23 cellular contexts compared by ENCODE assay signal in genomic region chr11:92386577-92386976, GRCh38.
DNase-seq lines count a peak whose midpoint lies in the region; ATAC-seq, FAIRE-seq and TF ChIP-seq lines count a peak whose summit lies in the region.
"Had no signal": no experiment of that assay in that cellular context is flagged by ENCODE, and none has a peak within 500 bp of the region (broad histone marks: within the 10 kb centered on the region; RNA-seq: fewer than 3 reads in every experiment).

No MANE protein-coding gene starts in this region.

- H3K23ac ChIP-seq in mesenchymal stem cell (ENCODE audit: low read length in 2 of 2), result no peak overlapping the region

- H3K79me1 ChIP-seq in mesenchymal stem cell (replicated peaks; ENCODE audit: low read length, poor library complexity, severe bottlenecking), result no peaks in the 10 kb centered on the region

- H2BK5ac ChIP-seq in mesenchymal stem cell (ENCODE audit: low read depth, low read length, poor library complexity, severe bottlenecking), result no peak overlapping the region

- DNase-seq in GM23338 (ENCODE audit: low spot score), result no peak
- DNase-seq in astrocyte (ENCODE audit: low read depth), result no peak
- DNase-seq in mesenchymal stem cell, result no peak
- DNase-seq in neural crest cell (ENCODE audit: low read depth, low spot score), result no peak
- no peak for DNase-seq in activated CD4-positive, CD25-positive, alpha-beta regulatory T cell treated with anti-CD3 and anti-CD28 coated beads, Interleukin-2, amount 50 U/mL, for 72 hours
- no peak for DNase-seq in NCI-H748 treated with DMSO at 0.1 percent for 48 hours (lab: John Stamatoyannopoulos, UW)
- no peak for DNase-seq in smooth muscle cell (lab: John Stamatoyannopoulos, UW; ENCODE audit: unreplicated experiment)
- DNase-seq: AML-193; Caco-2; Calu3; CD4-positive, alpha-beta T cell; CD8-positive, alpha-beta T cell; DMS79 treated with DMSO at 0.1 percent for 48 hours; GF-D8 had no signal

- no peak for FAIRE-seq in astrocyte (lab: Jason Lieb, UNC)
- FAIRE-seq: A549, D721Med, G401.6, GM12891, GM19239 had no signal

- peak overlapping the region; percentile 13 for H2AK5ac ChIP-seq in mesenchymal stem cell (ENCODE audit: low read length, severe bottlenecking)

- H3K4me2 ChIP-seq in GM23338, result no peak overlapping the region
- no peak overlapping the region for H3K4me2 ChIP-seq in astrocyte (ENCODE audit: low read length)
- H3K4me2 ChIP-seq in mesenchymal stem cell (ENCODE audit: low read length, poor library complexity, severe bottlenecking), result no peak overlapping the region
- no peak overlapping the region for H3K4me2 ChIP-seq in smooth muscle cell
- H3K4me2 ChIP-seq: A549; BLaER1 treated with 17β-estradiol and CSF1 and Interleukin-3, amounts not matched to agents 10 nM and 100 nM had no signal

- H3K4me1 Mint-ChIP-seq in GM23338, result peaks cover 66% of the 10 kb centered on the region
- peaks cover 45% of the 10 kb centered on the region for H3K4me1 Mint-ChIP-seq in astrocyte (ENCODE audit: low read depth, unreplicated experiment)
- H3K4me1 Mint-ChIP-seq in neural crest cell, result peaks cover 35% of the 10 kb centered on the region
- H3K4me1 Mint-ChIP-seq: B cell had no signal

- no peak overlapping the region for H4K91ac ChIP-seq in mesenchymal stem cell (ENCODE audit: low read length)

- H3K9me2 ChIP-seq in GM23338 (ENCODE audit: insufficient read depth), result no peaks in the 10 kb centered on the region; the same call in 1 of the 2 replicates

- H3K27ac Mint-ChIP-seq in GM23338 (peak overlapping the region; percentile 9; the same call in 1 of the 2 replicates), astrocyte (ENCODE audit: unreplicated experiment) (peak overlapping the region; percentile 69), neural crest cell (ENCODE audit: unreplicated experiment) (peak overlapping the region; percentile 44)
- H3K27ac Mint-ChIP-seq: B cell; CD4-positive, alpha-beta T cell; CD8-positive, alpha-beta T cell had no signal

- H2BK15ac ChIP-seq in mesenchymal stem cell (ENCODE audit: low read depth, poor library complexity, severe bottlenecking), result no peak overlapping the region

- ATAC-seq in GM23338, result no peak
- ATAC-seq: A549; CD8-positive, alpha-beta T cell had no signal

- WGBS in mesenchymal stem cell, result 81% methylated on average over 3 of the region's 5 CpGs
- 73% methylated on average over 5 of the region's 5 CpGs for WGBS in smooth muscle cell (ENCODE audit: low lambda C conversion rate)

- H3K36me3 ChIP-seq in GM23338 (ENCODE audit: insufficient read depth) (no peaks in the 10 kb centered on the region), astrocyte (ENCODE audit: insufficient read depth, low read length) (no peaks in the 10 kb centered on the region), mesenchymal stem cell (ENCODE audit: control insufficient read depth in 1 of 2, insufficient read depth in 2 of 2, low read depth in 1 of 2, low read length in 2 of 2) (no peaks in the 10 kb centered on the region), smooth muscle cell (ENCODE audit: low read depth) (no peaks in the 10 kb centered on the region)
- H3K36me3 ChIP-seq: BLaER1 treated with 17β-estradiol and CSF1 and Interleukin-3, amounts not matched to agents 10 nM and 100 nM had no signal

- H3K4me3 Mint-ChIP-seq in GM23338 (no peak overlapping the region), astrocyte (ENCODE audit: unreplicated experiment) (no peak overlapping the region), neural crest cell (no peak overlapping the region)
- H3K4me3 Mint-ChIP-seq: B cell; CD4-positive, alpha-beta T cell; CD8-positive, alpha-beta T cell had no signal

- H3K9me3 Mint-ChIP-seq in GM23338, result no peaks in the 10 kb centered on the region
- no peaks in the 10 kb centered on the region for H3K9me3 Mint-ChIP-seq in astrocyte (ENCODE audit: unreplicated experiment)
- H3K9me3 Mint-ChIP-seq in neural crest cell, result no peaks in the 10 kb centered on the region
- H3K9me3 Mint-ChIP-seq: CD4-positive, alpha-beta T cell had no signal

- H3K36me3 Mint-ChIP-seq in GM23338 (ENCODE audit: low read depth) (no peaks in the 10 kb centered on the region; the same call in 1 of the 3 replicates), astrocyte (ENCODE audit: low read depth, unreplicated experiment) (no peaks in the 10 kb centered on the region), neural crest cell (ENCODE audit: low read depth) (no peaks in the 10 kb centered on the region)
- H3K36me3 Mint-ChIP-seq: CD8-positive, alpha-beta T cell had no signal

- TF ChIP-seq CTCF in GM23338 (conservative IDR thresholded peaks at IDR 0.05; ENCODE audit: low read depth in 2 of 2) (no peak), astrocyte (IDR thresholded peaks at IDR 0.05; ENCODE audit: insufficient read depth, low read depth, low read length) (no peak), neural crest cell (conservative IDR thresholded peaks at IDR 0.05) (no peak), smooth muscle cell (IDR thresholded peaks at IDR 0.05; ENCODE audit: borderline replicate concordance, insufficient read depth, poor library complexity, severe bottlenecking) (no peak)

- no peak overlapping the region for H4K8ac ChIP-seq in mesenchymal stem cell (ENCODE audit: low read length)

- peaks cover 31% of the 10 kb centered on the region for H3K4me1 ChIP-seq in GM23338 (ENCODE audit: insufficient read depth)
- H3K4me1 ChIP-seq in astrocyte (ENCODE audit: insufficient read depth, low read length), result peaks cover 21% of the 10 kb centered on the region
- peaks cover 3% of the 10 kb centered on the region for H3K4me1 ChIP-seq in mesenchymal stem cell (ENCODE audit: control insufficient read depth, insufficient read depth, low read depth, low read length)
- H3K4me1 ChIP-seq in smooth muscle cell (ENCODE audit: low read depth), result peaks cover 10% of the 10 kb centered on the region

- H3K27ac ChIP-seq in GM23338 (ENCODE audit: low read depth), result no peak overlapping the region
- H3K27ac ChIP-seq in astrocyte (ENCODE audit: low read depth, low read length), result no peak overlapping the region
- H3K27ac ChIP-seq in mesenchymal stem cell (ENCODE audit: low read length, poor library complexity, severe bottlenecking), result no peak overlapping the region
- no peak overlapping the region for H3K27ac ChIP-seq in smooth muscle cell (ENCODE audit: low read depth)
- H3K27ac ChIP-seq: 22Rv1; A549; BLaER1 treated with 17β-estradiol and CSF1 and Interleukin-3, amounts not matched to agents 10 nM and 100 nM; C4-2B had no signal

- H3K27me3 ChIP-seq in GM23338 (ENCODE audit: insufficient read depth) (no peaks in the 10 kb centered on the region), astrocyte (ENCODE audit: insufficient read depth, low read length) (no peaks in the 10 kb centered on the region), mesenchymal stem cell (ENCODE audit: control insufficient read depth in 1 of 2, insufficient read depth in 1 of 2, low read length in 2 of 2) (peaks cover 0 to 6% of the 10 kb centered on the region in 2 experiments), smooth muscle cell (ENCODE audit: low read depth) (no peaks in the 10 kb centered on the region)
- H3K27me3 ChIP-seq: BLaER1 treated with 17β-estradiol and CSF1 and Interleukin-3, amounts not matched to agents 10 nM and 100 nM had no signal

- H3K27me3 Mint-ChIP-seq in GM23338 (ENCODE audit: insufficient read depth, low read depth, poor library complexity) (peaks cover 8% of the 10 kb centered on the region), astrocyte (ENCODE audit: low read depth, unreplicated experiment) (no peaks in the 10 kb centered on the region), neural crest cell (ENCODE audit: low read depth) (no peaks in the 10 kb centered on the region)
- H3K27me3 Mint-ChIP-seq: B cell; CD4-positive, alpha-beta T cell had no signal

- no peaks in the 10 kb centered on the region for H3F3A ChIP-seq in GM23338 (replicated peaks; ENCODE audit: low read depth)
- H3F3A ChIP-seq in smooth muscle cell (ENCODE audit: low read depth), result no peaks in the 10 kb centered on the region

- no peak overlapping the region for H2BK12ac ChIP-seq in mesenchymal stem cell (ENCODE audit: low read length in 2 of 2)

- H3K79me2 ChIP-seq in GM23338 (replicated peaks; ENCODE audit: insufficient read depth), result peaks cover 99% of the 10 kb centered on the region
- no peaks in the 10 kb centered on the region for H3K79me2 ChIP-seq in astrocyte (ENCODE audit: insufficient read depth, low read length)
- no peaks in the 10 kb centered on the region for H3K79me2 ChIP-seq in smooth muscle cell (ENCODE audit: low read depth)

- H3K14ac ChIP-seq in mesenchymal stem cell (ENCODE audit: low read length in 2 of 2), result no peak overlapping the region

- H3K4me3 ChIP-seq in GM23338 (no peak overlapping the region), astrocyte (ENCODE audit: insufficient read depth, low read depth, low read length) (no peak overlapping the region), mesenchymal stem cell (ENCODE audit: insufficient read depth in 1 of 2, low read depth in 1 of 2, low read length in 2 of 2) (no peak overlapping the region), smooth muscle cell (no peak overlapping the region)
- H3K4me3 ChIP-seq: A549; BLaER1 treated with 17β-estradiol and CSF1 and Interleukin-3, amounts not matched to agents 10 nM and 100 nM had no signal

- H3K9ac ChIP-seq in astrocyte (ENCODE audit: low read length) (no peak overlapping the region), mesenchymal stem cell (ENCODE audit: low read length) (no peak overlapping the region), smooth muscle cell (ENCODE audit: low read depth) (no peak overlapping the region)
- H3K9ac ChIP-seq: BLaER1 treated with 17β-estradiol and CSF1 and Interleukin-3, amounts not matched to agents 10 nM and 100 nM had no signal

- no peak overlapping the region for H3K18ac ChIP-seq in mesenchymal stem cell (ENCODE audit: low read depth in 1 of 2, low read length in 2 of 2)

- no peaks in the 10 kb centered on the region for H3K9me3 ChIP-seq in astrocyte (ENCODE audit: insufficient read depth, low read depth, low read length)
- no peaks in the 10 kb centered on the region for H3K9me3 ChIP-seq in mesenchymal stem cell (ENCODE audit: control insufficient read depth, low read length)
- no peaks in the 10 kb centered on the region for H3K9me3 ChIP-seq in smooth muscle cell (replicated peaks; ENCODE audit: low read depth)
- H3K9me3 ChIP-seq: A549; BLaER1 treated with 17β-estradiol and CSF1 and Interleukin-3, amounts not matched to agents 10 nM and 100 nM; Caco-2 had no signal

- H3K4ac ChIP-seq in mesenchymal stem cell (ENCODE audit: low read depth in 1 of 2, low read length in 2 of 2), result no peak overlapping the region

- H2BK120ac ChIP-seq in mesenchymal stem cell (ENCODE audit: low read depth, low read length), result no peak overlapping the region

- H4K20me1 ChIP-seq in GM23338 (replicated peaks; ENCODE audit: insufficient read depth) (no peaks in the 10 kb centered on the region), astrocyte (ENCODE audit: insufficient read depth, low read length) (no peaks in the 10 kb centered on the region), smooth muscle cell (ENCODE audit: low read depth) (no peaks in the 10 kb centered on the region)
- H4K20me1 ChIP-seq: BLaER1 treated with 17β-estradiol and CSF1 and Interleukin-3, amounts not matched to agents 10 nM and 100 nM had no signal

- H2AFZ ChIP-seq in GM23338 (no peak overlapping the region), astrocyte (ENCODE audit: low read depth, low read length) (no peak overlapping the region), mesenchymal stem cell (ENCODE audit: low read depth, low read length) (no peak overlapping the region), smooth muscle cell (ENCODE audit: low read depth) (no peak overlapping the region)

Comparison
In these comparisons a context has a peak if more than half of its experiments do, and no peak if none do; other contexts are left out.
1. H3K27ac Mint-ChIP-seq: peak in every context shown above with its lines; median percentile 69 in astrocyte; 44 in neural crest cell; 9 in GM23338.